ENCODE assay signal across 2 cellular contexts in genomic region chr6:44010411-44011349, GRCh38.
A peak's percentile ranks its signal among the peaks of the same experiment; 100 is the strongest.
TF ChIP-seq lines count a peak whose summit lies in the region.

No MANE protein-coding gene starts in this region.

TF ChIP-seq in SK-N-SH, 30 proteins besides CTCF, POLR2A, EP300 and RAD21 (continued from another document):
- TF ChIP-seq REST (IDR thresholded peaks at IDR 0.05; ENCODE audit: low read depth, low read length) (peak; percentile 58; the same call in 1 of the 2 replicates), SMC3 (IDR thresholded peaks at IDR 0.05; ENCODE audit: low read depth, low read length) (no peak), USF2 (IDR thresholded peaks at IDR 0.05; ENCODE audit: borderline replicate concordance, low read depth, low read length) (no peak), POLR2AphosphoS5 (IDR thresholded peaks at IDR 0.05; ENCODE audit: low read depth, low read length) (peak; percentile 31; the same call in 1 of the 2 replicates), PBX3 (IDR thresholded peaks at IDR 0.05) (peak; percentile 72), TEAD4 (IDR thresholded peaks at IDR 0.05; ENCODE audit: borderline replicate concordance, insufficient read depth) (no peak), ELF1 (IDR thresholded peaks at IDR 0.05) (no peak), RFX5 (IDR thresholded peaks at IDR 0.05; ENCODE audit: low read length) (no peak), SIN3A (IDR thresholded peaks at IDR 0.05; ENCODE audit: borderline replicate concordance, low read depth, low read length) (0 out of 2 replicates have a peak, but pooled peaks have one; percentile 22), TCF12 (IDR thresholded peaks at IDR 0.05) (peak; percentile 89), YY1 (IDR thresholded peaks at IDR 0.05; ENCODE audit: low read depth) (no peak)

TF ChIP-seq in GM23338, 12 proteins besides CTCF, POLR2A, EP300 and RAD21 (continued from another document):
- TF ChIP-seq ZNF462 (CRISPR knock-in tag; IDR thresholded peaks at IDR 0.05), result no peak
- no peak for TF ChIP-seq EZH2phosphoT487 (IDR thresholded peaks at IDR 0.05; ENCODE audit: unreplicated experiment)
- no peak for TF ChIP-seq JUNB (IDR thresholded peaks at IDR 0.05; ENCODE audit: unreplicated experiment)
- no peak for TF ChIP-seq REST (IDR thresholded peaks at IDR 0.05; ENCODE audit: unreplicated experiment)
- no peak for TF ChIP-seq NANOG (IDR thresholded peaks at IDR 0.05; ENCODE audit: borderline replicate concordance)
- TF ChIP-seq STAT1 (IDR thresholded peaks at IDR 0.05; ENCODE audit: unreplicated experiment), result no peak
- TF ChIP-seq ETS1 (IDR thresholded peaks at IDR 0.05), result no peak
- no peak for TF ChIP-seq CREB1 (CRISPR knock-in tag; IDR thresholded peaks at IDR 0.05; ENCODE audit: low read depth)
- no peak for TF ChIP-seq POLR2AphosphoS5 (IDR thresholded peaks at IDR 0.05; ENCODE audit: low read depth)
